Comparison of ENCODE assay signal across 9 cellular contexts in genomic region chr3:149609595-149609994, GRCh38. TPM values are rescaled to one million over a fixed set of nuclear protein-coding genes. Genes with fewer than 3 reads are reported as not detected.
DNase-seq lines count a peak whose midpoint lies in the region; ATAC-seq and TF ChIP-seq lines count a peak whose summit lies in the region.
"Had no signal": no experiment of that assay in that cellular context is flagged by ENCODE, and none has a peak within 500 bp of the region (broad histone marks: within the 10 kb centered on the region; RNA-seq: fewer than 3 reads in every experiment).

No MANE protein-coding gene starts in this region.

- H3K27ac Mint-ChIP-seq in GM23338 = no peak overlapping the region
- peak overlapping the region; percentile 86 to 91 (median 91) for H3K27ac Mint-ChIP-seq in nephron

- H3K4me2 ChIP-seq in GM23338 (no peak overlapping the region), Karpas-422 (ENCODE audit: low read depth, low read length, poor library complexity, severe bottlenecking) (no peak overlapping the region)

- H4K20me1 ChIP-seq in GM23338 (replicated peaks; ENCODE audit: insufficient read depth) (peaks cover 6% of the 10 kb centered on the region; the same call in 1 of the 2 replicates), Karpas-422 (ENCODE audit: insufficient read depth, low read depth, low read length) (no peaks in the 10 kb centered on the region)

- H3K9me3 Mint-ChIP-seq in GM23338 (no peaks in the 10 kb centered on the region), nephron (no peaks in the 10 kb centered on the region)

- H3F3A ChIP-seq in GM23338 (replicated peaks; ENCODE audit: low read depth) = no peaks in the 10 kb centered on the region

- peaks cover 1% of the 10 kb centered on the region for H3K27me3 Mint-ChIP-seq in GM23338 (ENCODE audit: insufficient read depth, low read depth, poor library complexity)
- H3K27me3 Mint-ChIP-seq in nephron (ENCODE audit: low read depth) = no peaks in the 10 kb centered on the region

- H3K4me3 Mint-ChIP-seq in GM23338 = no peak overlapping the region
- H3K4me3 Mint-ChIP-seq in nephron = no peak overlapping the region

- H3K4me3 ChIP-seq in GM23338 = no peak overlapping the region
- no peak overlapping the region for H3K4me3 ChIP-seq in Karpas-422 (ENCODE audit: low read length)
- H3K4me3 ChIP-seq: tibial nerve had no signal

- ATAC-seq in GM18868 (IDR thresholded peaks at IDR 0.05; ENCODE audit: unreplicated experiment) (peak; percentile 99), GM23338 (no peak), HG03558 (IDR thresholded peaks at IDR 0.05; ENCODE audit: extremely low read depth, unreplicated experiment) (peak; percentile 81)

- H3K9me3 ChIP-seq in Karpas-422 (ENCODE audit: low read length) = no peaks in the 10 kb centered on the region
- H3K9me3 ChIP-seq: tibial nerve had no signal

- DNase-seq in GM23338 (ENCODE audit: low spot score) = no peak
- no peak for DNase-seq in Ammon's horn (ENCODE audit: low spot score)
- no peak for DNase-seq in NCI-H2227 treated with DMSO at 0.1 percent for 48 hours (lab: John Stamatoyannopoulos, UW)
- no peak for DNase-seq in Karpas-422
- DNase-seq in stimulated activated CD4-positive, alpha-beta T cell treated with anti-CD3 and anti-CD28 coated beads, Interleukin-15, amount 100 ng/mL, for 24 hours = no peak

- H3K4me1 ChIP-seq in GM23338 (ENCODE audit: insufficient read depth) = peaks cover 23% of the 10 kb centered on the region
- no peaks in the 10 kb centered on the region for H3K4me1 ChIP-seq in Karpas-422 (ENCODE audit: low read length)

- H3K9me2 ChIP-seq in GM23338 (ENCODE audit: insufficient read depth) (no peaks in the 10 kb centered on the region), Karpas-422 (replicated peaks; ENCODE audit: insufficient read depth, low read length) (no peaks in the 10 kb centered on the region)

- TF ChIP-seq CTCF in GM23338 (conservative IDR thresholded peaks at IDR 0.05; ENCODE audit: low read depth in 2 of 2) (no peak), nephron (IDR thresholded peaks at IDR 0.05; ENCODE audit: unreplicated experiment in 3 of 3) (no peak)

- no peaks in the 10 kb centered on the region; the same call in 2 of the 3 replicates for H3K36me3 Mint-ChIP-seq in GM23338 (ENCODE audit: low read depth)
- H3K36me3 Mint-ChIP-seq in nephron (ENCODE audit: low read depth) = peaks cover 12% of the 10 kb centered on the region

- H3K9ac ChIP-seq in Karpas-422 (ENCODE audit: low read length) = no peak overlapping the region

- H3K27ac ChIP-seq in GM23338 (ENCODE audit: low read depth) (peak overlapping the region; percentile 53; the same call in 1 of the 2 replicates), Karpas-422 (ENCODE audit: low read length) (no peak overlapping the region)

- H3K27me3 ChIP-seq in GM23338 (ENCODE audit: insufficient read depth) (no peaks in the 10 kb centered on the region), Karpas-422 (ENCODE audit: low read length) (no peaks in the 10 kb centered on the region)
- H3K27me3 ChIP-seq: tibial nerve had no signal

- H3K79me2 ChIP-seq in GM23338 (replicated peaks; ENCODE audit: insufficient read depth) = peaks cover 84% of the 10 kb centered on the region
- H3K79me2 ChIP-seq in Karpas-422 (ENCODE audit: low read length) = no peaks in the 10 kb centered on the region

- no peaks in the 10 kb centered on the region for H3K36me3 ChIP-seq in GM23338 (ENCODE audit: insufficient read depth)
- H3K36me3 ChIP-seq in Karpas-422 (ENCODE audit: insufficient read depth, low read length) = no peaks in the 10 kb centered on the region
- H3K36me3 ChIP-seq: tibial nerve had no signal

- H2AFZ ChIP-seq in GM23338 = no peak overlapping the region
- no peak overlapping the region for H2AFZ ChIP-seq in Karpas-422 (ENCODE audit: low read length)

- peaks cover 25% of the 10 kb centered on the region for H3K4me1 Mint-ChIP-seq in GM23338
- H3K4me1 Mint-ChIP-seq in nephron = peaks cover 79% of the 10 kb centered on the region

TF ChIP-seq in GM23338, 12 proteins besides CTCF, POLR2A, EP300 and RAD21 (continues in another document):
- TF ChIP-seq POLR2AphosphoS5 (IDR thresholded peaks at IDR 0.05; ENCODE audit: low read depth) (no peak), NANOG (IDR thresholded peaks at IDR 0.05; ENCODE audit: borderline replicate concordance) (no peak), EZH2 (IDR thresholded peaks at IDR 0.05; ENCODE audit: low read depth, unreplicated experiment) (no peak), CREB1 (CRISPR knock-in tag; IDR thresholded peaks at IDR 0.05; ENCODE audit: low read depth) (no peak), STAT1 (IDR thresholded peaks at IDR 0.05; ENCODE audit: unreplicated experiment) (no peak), EZH2phosphoT487 (IDR thresholded peaks at IDR 0.05; ENCODE audit: unreplicated experiment) (no peak), ETS1 (IDR thresholded peaks at IDR 0.05) (no peak), ZNF331 (CRISPR knock-in tag; IDR thresholded peaks at IDR 0.05; ENCODE audit: low read depth) (no peak)
- TF ChIP-seq, protein P1, sequence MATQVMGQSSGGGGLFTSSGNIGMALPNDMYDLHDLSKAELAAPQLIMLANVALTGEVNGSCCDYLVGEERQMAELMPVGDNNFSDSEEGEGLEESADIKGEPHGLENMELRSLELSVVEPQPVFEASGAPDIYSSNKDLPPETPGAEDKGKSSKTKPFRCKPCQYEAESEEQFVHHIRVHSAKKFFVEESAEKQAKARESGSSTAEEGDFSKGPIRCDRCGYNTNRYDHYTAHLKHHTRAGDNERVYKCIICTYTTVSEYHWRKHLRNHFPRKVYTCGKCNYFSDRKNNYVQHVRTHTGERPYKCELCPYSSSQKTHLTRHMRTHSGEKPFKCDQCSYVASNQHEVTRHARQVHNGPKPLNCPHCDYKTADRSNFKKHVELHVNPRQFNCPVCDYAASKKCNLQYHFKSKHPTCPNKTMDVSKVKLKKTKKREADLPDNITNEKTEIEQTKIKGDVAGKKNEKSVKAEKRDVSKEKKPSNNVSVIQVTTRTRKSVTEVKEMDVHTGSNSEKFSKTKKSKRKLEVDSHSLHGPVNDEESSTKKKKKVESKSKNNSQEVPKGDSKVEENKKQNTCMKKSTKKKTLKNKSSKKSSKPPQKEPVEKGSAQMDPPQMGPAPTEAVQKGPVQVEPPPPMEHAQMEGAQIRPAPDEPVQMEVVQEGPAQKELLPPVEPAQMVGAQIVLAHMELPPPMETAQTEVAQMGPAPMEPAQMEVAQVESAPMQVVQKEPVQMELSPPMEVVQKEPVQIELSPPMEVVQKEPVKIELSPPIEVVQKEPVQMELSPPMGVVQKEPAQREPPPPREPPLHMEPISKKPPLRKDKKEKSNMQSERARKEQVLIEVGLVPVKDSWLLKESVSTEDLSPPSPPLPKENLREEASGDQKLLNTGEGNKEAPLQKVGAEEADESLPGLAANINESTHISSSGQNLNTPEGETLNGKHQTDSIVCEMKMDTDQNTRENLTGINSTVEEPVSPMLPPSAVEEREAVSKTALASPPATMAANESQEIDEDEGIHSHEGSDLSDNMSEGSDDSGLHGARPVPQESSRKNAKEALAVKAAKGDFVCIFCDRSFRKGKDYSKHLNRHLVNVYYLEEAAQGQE (IDR thresholded peaks at IDR 0.05; ENCODE audit: unreplicated experiment) = no peak

RNA-seq across cellular contexts. Expression of gene WWTR1, which starts 48.2 kb away (rescaled TPM):
- 26.2 and 31.1 TPM in 2 replicates for total RNA-seq in GM23338 (2014; rRNA removed; shearing (Covaris generic))
- polyA plus RNA-seq in GM23338 (2016; fragmentation: Nextera tagmentation; extraction: Ambion mirVana) = 21.0 and 25.1 TPM in 2 replicates
- total RNA-seq in Karpas-422 (2014; rRNA removed; shearing (Covaris generic); ENCODE audit: low replicate concordance) = 0.11 TPM in 1 of 2 replicates, not detected in the other

Comparison
In these comparisons a context has a peak if more than half of its experiments do, and no peak if none do; other contexts are left out.
1. RNA of gene WWTR1, which starts 48.2 kb away (total RNA-seq): 26.2 to 31.1 TPM in GM23338; 0.11 TPM in Karpas-422; every median in the first group is over 10 times any median in the second.